In genomic region chr14:75042040-75042439, GRCh38 we compare ENCODE assay signal across 14 cellular contexts. TPM values are rescaled to one million over a fixed set of nuclear protein-coding genes. Genes with fewer than 3 reads are reported as not detected.
DNase-seq lines count a peak whose midpoint lies in the region; ATAC-seq, FAIRE-seq and TF ChIP-seq lines count a peak whose summit lies in the region.
"Had no signal": no experiment of that assay in that cellular context is flagged by ENCODE, and none has a peak within 500 bp of the region (broad histone marks: within the 10 kb centered on the region; RNA-seq: fewer than 3 reads in every experiment).

No MANE protein-coding gene starts in this region.

- H3K9me3 Mint-ChIP-seq in T-cell: no peaks in the 10 kb centered on the region

- ATAC-seq in GM18873 (IDR thresholded peaks at IDR 0.05; ENCODE audit: low FRiP score, unreplicated experiment) (no peak), T-cell (replicated peaks in 1 of 4) (no peak)

- CTCF ChIA-PET in T-cell (lab: Charles Lee): no interaction called here

- DNase-seq in HTR-8/SVneo (ENCODE audit: insufficient read length, low spot score): no peak
- peak; percentile 52 for DNase-seq in astrocyte of the hippocampus (ENCODE audit: low read depth, low spot score)
- peak; percentile 66 for DNase-seq in kidney tubule cell (ENCODE audit: low spot score)
- no peak for DNase-seq in activated naive CD4-positive, alpha-beta T cell (lab: John Stamatoyannopoulos, UW)
- no peak for DNase-seq in T-cell
- DNase-seq in NOMO-1 (lab: John Stamatoyannopoulos, UW; ENCODE audit: unreplicated experiment in 2 of 2): no peak
- DNase-seq: NCI-H345, Right ventricle myocardium superior, tibial artery, WERI-Rb-1 had no signal

- no peak overlapping the region for H3K27ac Mint-ChIP-seq in T-cell

- peaks cover 28 to 30% (median 29%) of the 10 kb centered on the region in 3 donors for H3K4me1 Mint-ChIP-seq in T-cell

- TF ChIP-seq CTCF in 22Rv1 (IDR thresholded peaks at IDR 0.05): no peak

- H3K36me3 Mint-ChIP-seq in T-cell: peaks cover 25% of the 10 kb centered on the region

- no peak overlapping the region for H3K4me3 Mint-ChIP-seq in T-cell

- peak; percentile 69 for FAIRE-seq in HTR-8/SVneo (lab: Jason Lieb, UNC)
- FAIRE-seq: H1 had no signal

- POLR2A ChIA-PET in T-cell (lab: Charles Lee): interaction anchor here in 1 of 2 donors (0.9 kb wide), 1 partner anchor 26 kb away, joined by 5 read pairs; no protein-coding TSS in a partner anchor

- H3K27me3 Mint-ChIP-seq in T-cell: no peaks in the 10 kb centered on the region

- peak overlapping the region; percentile 59 for H3K27ac ChIP-seq in 22Rv1
- H3K27ac ChIP-seq: neutrophil, tibial artery, WERI-Rb-1 had no signal

RNA-seq across cellular contexts. Expression of gene MLH3, which starts 9.2 kb away (rescaled TPM):
- total RNA-seq in T-cell: 10 to 100 TPM; 17.3 to 28.2 (median 22.1) TPM

RNA-seq across cellular contexts. Expression of gene ACYP1, which starts 21.8 kb away (rescaled TPM):
- total RNA-seq in T-cell: 10 to 100 TPM; 15.3 to 26.1 (median 21.5) TPM

RNA-seq across cellular contexts. Expression of gene ZC2HC1C, which starts 27.4 kb away (rescaled TPM):
- total RNA-seq in T-cell: 1 to 10 TPM in 1 of 5 donors, under 1 TPM in 3, not detected in 1; 0.36 to 1.3 (median 0.56) TPM

RNA-seq across cellular contexts. Expression of gene EIF2B2, which starts 39.3 kb away (rescaled TPM):
- 10 to 100 TPM; 19.4 to 31.5 (median 29.2) TPM for total RNA-seq in T-cell

Comparison
In these comparisons a context has a peak if more than half of its experiments do, and no peak if none do; other contexts are left out.
1. DNase-seq: peak in astrocyte of the hippocampus (single experiment) and kidney tubule cell (single experiment); none in HTR-8/SVneo (single experiment), activated naive CD4-positive, alpha-beta T cell (0 of 4), T-cell (0 of 34) and NOMO-1 (0 of 2).